11 cellular contexts compared by ENCODE assay signal in genomic region chr6:169213814-169214520, GRCh38. TPM values are rescaled to one million over a fixed set of nuclear protein-coding genes. Genes with fewer than 3 reads are reported as not detected.
DNase-seq lines count a peak whose midpoint lies in the region; ATAC-seq, FAIRE-seq and TF ChIP-seq lines count a peak whose summit lies in the region.
"Had no signal": no experiment of that assay in that cellular context is flagged by ENCODE, and none has a peak within 500 bp of the region (broad histone marks: within the 10 kb centered on the region; RNA-seq: fewer than 3 reads in every experiment).

No MANE protein-coding gene starts in this region.

- CTCF ChIA-PET in WTC11 (lab: Charles Lee) = interaction anchor here (0.6 to 2.0 kb wide), 15 partner anchors 13 to 1243 kb away, joined by 3 to 10 read pairs (median 4); no protein-coding TSS in a partner anchor

- peaks cover 4% of the 10 kb centered on the region for H3K9me3 Mint-ChIP-seq in osteocyte (ENCODE audit: unreplicated experiment)
- H3K9me3 Mint-ChIP-seq in WTC11 = peaks cover under 1% of the 10 kb centered on the region

- H3K9me3 ChIP-seq in heart left ventricle (no peaks in the 10 kb centered on the region), esophagus (ENCODE audit: control insufficient read depth in 2 of 2, insufficient read depth in 1 of 2, low read depth in 1 of 2, low read length in 1 of 2) (no peaks in the 10 kb centered on the region)

- H3K27me3 Mint-ChIP-seq in osteocyte (ENCODE audit: unreplicated experiment) (no peaks in the 10 kb centered on the region), WTC11 (ENCODE audit: low read depth) (no peaks in the 10 kb centered on the region)
- H3K27me3 Mint-ChIP-seq: activated CD8-positive, alpha-beta T cell treated with anti-CD3 and anti-CD28 coated beads for 36 hours had no signal

- intact Hi-C loops in heart left ventricle (cut with DNase I) = loop anchor here in 1 of 10 donors (2.0 kb wide), 1 partner anchor 49 kb away; no protein-coding TSS in a partner anchor
- intact Hi-C loops in cardiac septum (cut with DNase I) = no loop called here

- POLR2A ChIA-PET in WTC11 (lab: Charles Lee) = no interaction called here

- H3K36me3 Mint-ChIP-seq in osteocyte (ENCODE audit: unreplicated experiment) (peaks cover 41% of the 10 kb centered on the region), WTC11 (peaks cover 23% of the 10 kb centered on the region)

- peak overlapping the region in 4 of 12 donors; percentile 33 to 59 (median 44) for H3K4me3 ChIP-seq in heart left ventricle
- no peak overlapping the region for H3K4me3 ChIP-seq in esophagus (ENCODE audit: low read depth in 1 of 2, low read length in 2 of 2)

- no peak for TF ChIP-seq POLR2A in heart left ventricle (IDR thresholded peaks at IDR 0.05)
- no peak for TF ChIP-seq POLR2A in H54 (IDR thresholded peaks at IDR 0.05; ENCODE audit: low read depth, low read length)

- no peak overlapping the region for H3K4me3 Mint-ChIP-seq in osteocyte (ENCODE audit: unreplicated experiment)
- H3K4me3 Mint-ChIP-seq in WTC11 = no peak overlapping the region

- peak in 1 of 4 donors; percentile 2 for ATAC-seq in heart left ventricle
- no peak for ATAC-seq in HG03439 (IDR thresholded peaks at IDR 0.05; ENCODE audit: unreplicated experiment)
- ATAC-seq in WTC11 = no peak

- peaks cover 0 to 20% (median 0%) of the 10 kb centered on the region in 9 donors for H3K36me3 ChIP-seq in heart left ventricle
- H3K36me3 ChIP-seq in esophagus (ENCODE audit: control insufficient read depth in 2 of 2, insufficient read depth in 2 of 2, low read length in 1 of 2) = no peaks in the 10 kb centered on the region

- TF ChIP-seq CTCF in heart left ventricle (IDR thresholded peaks at IDR 0.05) (no peak), osteocyte (IDR thresholded peaks at IDR 0.05) (no peak), WTC11 (IDR thresholded peaks at IDR 0.05) (no peak)

- 93 to 94% (median 94%) methylated on average over 21 to 27 of the region's 27 CpGs for WGBS in heart left ventricle, 4 donors
- WGBS in esophagus, 2 donors = 90 to 93% methylated on average over 27 of the region's 27 CpGs

- peaks cover 36% of the 10 kb centered on the region for H3K4me1 Mint-ChIP-seq in osteocyte (ENCODE audit: unreplicated experiment)
- peaks cover 6% of the 10 kb centered on the region for H3K4me1 Mint-ChIP-seq in WTC11

- no peak for FAIRE-seq in H54 (lab: Jason Lieb, UNC)

- H3K27ac ChIP-seq in heart left ventricle (peak overlapping the region; percentile 72 to 97 (median 87)), esophagus (ENCODE audit: low read depth in 2 of 2, low read length in 1 of 2) (peak overlapping the region; percentile 84 to 88)

- H3K4me1 ChIP-seq in heart left ventricle (peaks cover 0 to 31% (median 11%) of the 10 kb centered on the region in 12 donors), esophagus (ENCODE audit: control insufficient read depth in 2 of 2, insufficient read depth in 2 of 2, low read length in 1 of 2) (peaks cover 7 to 12% of the 10 kb centered on the region in 2 donors)

- peak overlapping the region; percentile 91 for H3K27ac Mint-ChIP-seq in osteocyte (ENCODE audit: unreplicated experiment)
- no peak overlapping the region for H3K27ac Mint-ChIP-seq in WTC11

- DNase-seq in heart left ventricle (peak in 1 of 5 donors; percentile 59), cardiac septum (ENCODE audit: low spot score) (no peak), osteocyte (ENCODE audit: extremely low spot score, unreplicated experiment) (peak; percentile 80), H54 (ENCODE audit: insufficient read length, low spot score) (no peak), WTC11 (ENCODE audit: low spot score) (no peak)
- DNase-seq in activated CD4-positive, CD25-positive, alpha-beta regulatory T cell treated with anti-CD3 and anti-CD28 coated beads, Interleukin-2, amount 50 U/mL, for 72 hours = no peak
- DNase-seq: AML-193; stimulated activated CD4-positive, alpha-beta T cell treated with anti-CD3 and anti-CD28 coated beads, Interleukin-4, amount 100 ng/mL, for 1 hour had no signal

- H3K27me3 ChIP-seq in heart left ventricle (no peaks in the 10 kb centered on the region), esophagus (ENCODE audit: control insufficient read depth in 1 of 2, insufficient read depth in 2 of 2, low read length in 2 of 2) (no peaks in the 10 kb centered on the region)

TF ChIP-seq in WTC11, 78 proteins besides CTCF, POLR2A, EP300 and RAD21:
- TF ChIP-seq FOXK1 (CRISPR knock-in tag; IDR thresholded peaks at IDR 0.05) = no peak

RNA-seq across cellular contexts. Expression of gene THBS2, which starts 39.7 kb away (rescaled TPM):
- total RNA-seq in heart left ventricle (10 to 100 TPM in 8 of 9 donors, 1 to 10 TPM in 1; 7.9 to 51.7 (median 15.9) TPM), cardiac septum (28.8 TPM), osteocyte (650 and 687 TPM in 2 replicates), WTC11 (2021) (33.5 to 40.3 TPM (median 35.8 TPM) in 3 replicates)
- polyA plus RNA-seq in heart left ventricle (10 to 100 TPM in 1 of 2 donors, 1 to 10 TPM in 1; 1.9 to 19.8 TPM), esophagus (1 to 10 TPM; 1.6 to 2.5 TPM)
- total RNA-seq: activated CD8-positive, alpha-beta T cell treated with anti-CD3 and anti-CD28 coated beads for 36 hours had no signal

Comparison
In these comparisons a context has a peak if more than half of its experiments do, and no peak if none do; other contexts are left out.
1. RNA of gene THBS2, which starts 39.7 kb away (total RNA-seq): 650 to 687 TPM in osteocyte; 33.5 to 40.3 TPM in WTC11, 28.8 TPM in cardiac septum (single experiment) and 7.9 to 51.7 TPM in heart left ventricle; every median in the first group is over 10 times any median in the second.